1 cellular context compared by ENCODE assay signal in the genomic region with DNA sequence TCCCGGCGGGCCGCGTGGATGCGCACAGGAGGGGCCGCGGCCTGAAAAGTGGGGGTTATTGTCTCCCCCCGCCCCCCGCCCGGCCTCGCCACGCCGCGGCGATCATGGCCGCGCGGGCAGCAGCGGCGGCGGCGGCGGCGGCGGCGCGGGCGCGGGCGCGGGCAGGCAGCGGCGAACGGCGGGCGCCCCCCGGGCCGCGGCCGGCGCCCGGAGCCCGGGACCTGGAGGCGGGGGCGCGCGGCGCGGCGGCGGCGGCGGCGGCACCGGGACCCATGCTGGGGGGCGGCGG.
TF ChIP-seq lines count a peak whose summit lies in the region.

No MANE protein-coding gene starts in this region.

TF ChIP-seq in GM12878, 131 proteins besides CTCF, POLR2A, EP300 and RAD21:
- TF ChIP-seq, protein P1, sequence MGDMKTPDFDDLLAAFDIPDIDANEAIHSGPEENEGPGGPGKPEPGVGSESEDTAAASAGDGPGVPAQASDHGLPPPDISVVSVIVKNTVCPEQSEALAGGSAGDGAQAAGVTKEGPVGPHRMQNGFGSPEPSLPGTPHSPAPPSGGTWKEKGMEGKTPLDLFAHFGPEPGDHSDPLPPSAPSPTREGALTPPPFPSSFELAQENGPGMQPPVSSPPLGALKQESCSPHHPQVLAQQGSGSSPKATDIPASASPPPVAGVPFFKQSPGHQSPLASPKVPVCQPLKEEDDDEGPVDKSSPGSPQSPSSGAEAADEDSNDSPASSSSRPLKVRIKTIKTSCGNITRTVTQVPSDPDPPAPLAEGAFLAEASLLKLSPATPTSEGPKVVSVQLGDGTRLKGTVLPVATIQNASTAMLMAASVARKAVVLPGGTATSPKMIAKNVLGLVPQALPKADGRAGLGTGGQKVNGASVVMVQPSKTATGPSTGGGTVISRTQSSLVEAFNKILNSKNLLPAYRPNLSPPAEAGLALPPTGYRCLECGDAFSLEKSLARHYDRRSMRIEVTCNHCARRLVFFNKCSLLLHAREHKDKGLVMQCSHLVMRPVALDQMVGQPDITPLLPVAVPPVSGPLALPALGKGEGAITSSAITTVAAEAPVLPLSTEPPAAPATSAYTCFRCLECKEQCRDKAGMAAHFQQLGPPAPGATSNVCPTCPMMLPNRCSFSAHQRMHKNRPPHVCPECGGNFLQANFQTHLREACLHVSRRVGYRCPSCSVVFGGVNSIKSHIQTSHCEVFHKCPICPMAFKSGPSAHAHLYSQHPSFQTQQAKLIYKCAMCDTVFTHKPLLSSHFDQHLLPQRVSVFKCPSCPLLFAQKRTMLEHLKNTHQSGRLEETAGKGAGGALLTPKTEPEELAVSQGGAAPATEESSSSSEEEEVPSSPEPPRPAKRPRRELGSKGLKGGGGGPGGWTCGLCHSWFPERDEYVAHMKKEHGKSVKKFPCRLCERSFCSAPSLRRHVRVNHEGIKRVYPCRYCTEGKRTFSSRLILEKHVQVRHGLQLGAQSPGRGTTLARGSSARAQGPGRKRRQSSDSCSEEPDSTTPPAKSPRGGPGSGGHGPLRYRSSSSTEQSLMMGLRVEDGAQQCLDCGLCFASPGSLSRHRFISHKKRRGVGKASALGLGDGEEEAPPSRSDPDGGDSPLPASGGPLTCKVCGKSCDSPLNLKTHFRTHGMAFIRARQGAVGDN (IDR thresholded peaks at IDR 0.05) = no peak
- TF ChIP-seq LARP7 (IDR thresholded peaks at IDR 0.05) (no peak; the same call in 1 of the 2 replicates), EED (IDR thresholded peaks at IDR 0.05; ENCODE audit: low read depth) (no peak), CHD1 (IDR thresholded peaks at IDR 0.05; ENCODE audit: low read depth, low read length) (no peak), TAF1 (IDR thresholded peaks at IDR 0.05; ENCODE audit: borderline replicate concordance, low read depth, low read length) (no peak), HDAC2 (IDR thresholded peaks at IDR 0.05) (no peak), SUPT20H (IDR thresholded peaks at IDR 0.05; ENCODE audit: borderline replicate concordance, control insufficient read depth, low read depth, low read length) (no peak), SREBF1 (IDR thresholded peaks at IDR 0.05; ENCODE audit: low read length) (no peak), POLR2AphosphoS2 (IDR thresholded peaks at IDR 0.05; ENCODE audit: low read depth, low read length) (no peak), NRF1 (conservative IDR thresholded peaks at IDR 0.05; ENCODE audit: low read depth, low read length) (no peak), EGR1 (IDR thresholded peaks at IDR 0.05; ENCODE audit: borderline replicate concordance in 1 of 2, low read depth in 2 of 2, low read length in 2 of 2) (no peak), CEBPB (IDR thresholded peaks at IDR 0.05; ENCODE audit: borderline replicate concordance in 1 of 2, low read depth in 2 of 2, low read length in 2 of 2) (no peak), FOXK2 (IDR thresholded peaks at IDR 0.05) (no peak), IKZF1 (conservative IDR thresholded peaks at IDR 0.05) (no peak), SMC3 (IDR thresholded peaks at IDR 0.05; ENCODE audit: borderline replicate concordance, low read length) (no peak)
- TF ChIP-seq, protein P2, sequence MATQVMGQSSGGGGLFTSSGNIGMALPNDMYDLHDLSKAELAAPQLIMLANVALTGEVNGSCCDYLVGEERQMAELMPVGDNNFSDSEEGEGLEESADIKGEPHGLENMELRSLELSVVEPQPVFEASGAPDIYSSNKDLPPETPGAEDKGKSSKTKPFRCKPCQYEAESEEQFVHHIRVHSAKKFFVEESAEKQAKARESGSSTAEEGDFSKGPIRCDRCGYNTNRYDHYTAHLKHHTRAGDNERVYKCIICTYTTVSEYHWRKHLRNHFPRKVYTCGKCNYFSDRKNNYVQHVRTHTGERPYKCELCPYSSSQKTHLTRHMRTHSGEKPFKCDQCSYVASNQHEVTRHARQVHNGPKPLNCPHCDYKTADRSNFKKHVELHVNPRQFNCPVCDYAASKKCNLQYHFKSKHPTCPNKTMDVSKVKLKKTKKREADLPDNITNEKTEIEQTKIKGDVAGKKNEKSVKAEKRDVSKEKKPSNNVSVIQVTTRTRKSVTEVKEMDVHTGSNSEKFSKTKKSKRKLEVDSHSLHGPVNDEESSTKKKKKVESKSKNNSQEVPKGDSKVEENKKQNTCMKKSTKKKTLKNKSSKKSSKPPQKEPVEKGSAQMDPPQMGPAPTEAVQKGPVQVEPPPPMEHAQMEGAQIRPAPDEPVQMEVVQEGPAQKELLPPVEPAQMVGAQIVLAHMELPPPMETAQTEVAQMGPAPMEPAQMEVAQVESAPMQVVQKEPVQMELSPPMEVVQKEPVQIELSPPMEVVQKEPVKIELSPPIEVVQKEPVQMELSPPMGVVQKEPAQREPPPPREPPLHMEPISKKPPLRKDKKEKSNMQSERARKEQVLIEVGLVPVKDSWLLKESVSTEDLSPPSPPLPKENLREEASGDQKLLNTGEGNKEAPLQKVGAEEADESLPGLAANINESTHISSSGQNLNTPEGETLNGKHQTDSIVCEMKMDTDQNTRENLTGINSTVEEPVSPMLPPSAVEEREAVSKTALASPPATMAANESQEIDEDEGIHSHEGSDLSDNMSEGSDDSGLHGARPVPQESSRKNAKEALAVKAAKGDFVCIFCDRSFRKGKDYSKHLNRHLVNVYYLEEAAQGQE (IDR thresholded peaks at IDR 0.05; ENCODE audit: low read depth, low read length) = no peak
- TF ChIP-seq, protein P3, sequence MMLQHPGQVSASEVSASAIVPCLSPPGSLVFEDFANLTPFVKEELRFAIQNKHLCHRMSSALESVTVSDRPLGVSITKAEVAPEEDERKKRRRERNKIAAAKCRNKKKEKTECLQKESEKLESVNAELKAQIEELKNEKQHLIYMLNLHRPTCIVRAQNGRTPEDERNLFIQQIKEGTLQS (IDR thresholded peaks at IDR 0.05; ENCODE audit: borderline replicate concordance, extremely low read depth, low read depth, low read length) = no peak
- TF ChIP-seq, protein P4, sequence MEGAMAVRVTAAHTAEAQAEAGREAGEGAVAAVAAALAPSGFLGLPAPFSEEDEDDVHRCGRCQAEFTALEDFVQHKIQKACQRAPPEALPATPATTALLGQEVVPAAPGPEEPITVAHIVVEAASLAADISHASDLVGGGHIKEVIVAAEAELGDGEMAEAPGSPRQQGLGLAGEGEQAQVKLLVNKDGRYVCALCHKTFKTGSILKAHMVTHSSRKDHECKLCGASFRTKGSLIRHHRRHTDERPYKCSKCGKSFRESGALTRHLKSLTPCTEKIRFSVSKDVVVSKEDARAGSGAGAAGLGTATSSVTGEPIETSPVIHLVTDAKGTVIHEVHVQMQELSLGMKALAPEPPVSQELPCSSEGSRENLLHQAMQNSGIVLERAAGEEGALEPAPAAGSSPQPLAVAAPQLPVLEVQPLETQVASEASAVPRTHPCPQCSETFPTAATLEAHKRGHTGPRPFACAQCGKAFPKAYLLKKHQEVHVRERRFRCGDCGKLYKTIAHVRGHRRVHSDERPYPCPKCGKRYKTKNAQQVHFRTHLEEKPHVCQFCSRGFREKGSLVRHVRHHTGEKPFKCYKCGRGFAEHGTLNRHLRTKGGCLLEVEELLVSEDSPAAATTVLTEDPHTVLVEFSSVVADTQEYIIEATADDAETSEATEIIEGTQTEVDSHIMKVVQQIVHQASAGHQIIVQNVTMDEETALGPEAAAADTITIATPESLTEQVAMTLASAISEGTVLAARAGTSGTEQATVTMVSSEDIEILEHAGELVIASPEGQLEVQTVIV (IDR thresholded peaks at IDR 0.05; ENCODE audit: borderline replicate concordance, partially characterized antibody) = no peak
- TF ChIP-seq, protein P5, sequence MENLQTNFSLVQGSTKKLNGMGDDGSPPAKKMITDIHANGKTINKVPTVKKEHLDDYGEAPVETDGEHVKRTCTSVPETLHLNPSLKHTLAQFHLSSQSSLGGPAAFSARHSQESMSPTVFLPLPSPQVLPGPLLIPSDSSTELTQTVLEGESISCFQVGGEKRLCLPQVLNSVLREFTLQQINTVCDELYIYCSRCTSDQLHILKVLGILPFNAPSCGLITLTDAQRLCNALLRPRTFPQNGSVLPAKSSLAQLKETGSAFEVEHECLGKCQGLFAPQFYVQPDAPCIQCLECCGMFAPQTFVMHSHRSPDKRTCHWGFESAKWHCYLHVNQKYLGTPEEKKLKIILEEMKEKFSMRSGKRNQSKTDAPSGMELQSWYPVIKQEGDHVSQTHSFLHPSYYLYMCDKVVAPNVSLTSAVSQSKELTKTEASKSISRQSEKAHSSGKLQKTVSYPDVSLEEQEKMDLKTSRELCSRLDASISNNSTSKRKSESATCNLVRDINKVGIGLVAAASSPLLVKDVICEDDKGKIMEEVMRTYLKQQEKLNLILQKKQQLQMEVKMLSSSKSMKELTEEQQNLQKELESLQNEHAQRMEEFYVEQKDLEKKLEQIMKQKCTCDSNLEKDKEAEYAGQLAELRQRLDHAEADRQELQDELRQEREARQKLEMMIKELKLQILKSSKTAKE (IDR thresholded peaks at IDR 0.05; ENCODE audit: low read depth, poor library complexity, severe bottlenecking) = no peak
